Comparison of ENCODE assay signal across 14 cellular contexts in the genomic region with DNA sequence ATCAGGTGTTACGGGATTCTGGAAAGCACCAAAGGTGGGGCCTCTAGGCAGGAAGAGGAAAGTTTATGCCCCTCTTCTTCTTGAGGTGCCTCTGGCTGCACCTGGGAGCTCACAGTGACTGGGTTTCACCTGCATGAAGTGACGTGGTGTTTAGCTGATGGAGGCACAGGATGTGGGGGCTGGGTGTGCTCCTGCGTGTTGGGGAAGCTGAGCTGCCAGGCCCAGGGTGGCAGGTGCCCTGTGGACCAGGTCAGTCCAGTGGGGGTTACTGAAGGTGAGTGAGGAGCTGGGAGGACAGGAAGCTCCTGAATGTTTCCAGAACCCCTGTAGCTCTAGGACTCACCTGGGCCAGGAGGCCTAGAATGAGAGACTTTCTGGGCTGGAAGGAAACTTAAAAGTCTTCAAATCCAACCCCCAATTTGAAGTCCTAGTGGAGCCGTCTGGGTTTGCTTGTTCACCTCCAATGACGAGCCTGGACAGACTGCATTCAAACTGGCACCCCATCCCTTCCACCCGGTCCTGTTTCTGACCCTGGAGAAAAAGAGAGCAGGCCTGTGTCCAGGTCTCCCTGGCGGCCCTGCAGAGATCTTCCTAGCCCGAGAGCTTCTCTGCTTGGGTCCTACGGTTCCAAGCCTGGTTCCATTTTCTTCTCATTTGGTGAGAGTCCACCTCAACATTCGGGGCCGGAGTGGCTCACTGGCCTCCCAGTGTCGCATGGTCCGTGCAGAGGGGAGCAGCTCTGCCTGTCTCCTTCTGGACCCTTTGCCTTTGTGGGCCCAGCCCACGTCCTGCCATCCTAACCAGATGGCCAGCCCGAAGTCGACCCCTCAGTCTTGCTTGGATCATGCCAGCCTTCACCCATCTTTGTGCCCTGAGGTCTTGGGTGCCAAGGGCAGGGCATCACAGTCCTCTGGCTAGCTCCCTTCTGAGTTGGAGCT. TPM values are rescaled to one million over a fixed set of nuclear protein-coding genes. Genes with fewer than 3 reads are reported as not detected.
DNase-seq lines count a peak whose midpoint lies in the region; ATAC-seq and TF ChIP-seq lines count a peak whose summit lies in the region.
"Had no signal": no experiment of that assay in that cellular context is flagged by ENCODE, and none has a peak within 500 bp of the region (broad histone marks: within the 10 kb centered on the region; RNA-seq: fewer than 3 reads in every experiment).

No MANE protein-coding gene starts in this region.

- H3K36me3 Mint-ChIP-seq in CD8-positive, alpha-beta T cell, result peaks cover 58% of the 10 kb centered on the region
- peaks cover 64% of the 10 kb centered on the region for H3K36me3 Mint-ChIP-seq in activated T-cell treated with anti-CD3 and anti-CD28 coated beads, Interleukin-2, amount 50 U/mL, for 4 hours (ENCODE audit: insufficient read depth)

- peak overlapping the region; percentile 44 for H3K4me3 Mint-ChIP-seq in CD8-positive, alpha-beta T cell
- H3K4me3 Mint-ChIP-seq in activated T-cell treated with anti-CD3 and anti-CD28 coated beads, Interleukin-2, amount 50 U/mL, for 4 hours, result no peak overlapping the region

- H3K4me2 ChIP-seq in Loucy (ENCODE audit: low read depth, low read length, poor library complexity, severe bottlenecking), result no peak overlapping the region

- H3K9ac ChIP-seq in Loucy (ENCODE audit: low read depth, low read length, poor library complexity, severe bottlenecking), result peak overlapping the region; percentile 35

- intact Hi-C loops in CD8-positive, alpha-beta T cell (cut with DNase I, micrococcal nuclease), result loop anchor here (2.0 kb wide), 2 partner anchors 24 to 28 kb away; partner anchors contain the start of gene PHF19 (in 1 of the 2)
- intact Hi-C loops in mucosa of descending colon (cut with DNase I, micrococcal nuclease) (no loop called here), adrenal gland (cut with DNase I) (no loop called here), breast epithelium (cut with DNase I; ENCODE audit: low total_unique reads) (no loop called here)

- no peaks in the 10 kb centered on the region for H3F3A ChIP-seq in Loucy (ENCODE audit: low read depth)

- TF ChIP-seq POLR2A in adrenal gland (IDR thresholded peaks at IDR 0.05), result no peak
- TF ChIP-seq POLR2A in breast epithelium (IDR thresholded peaks at IDR 0.05), result no peak

- in situ Hi-C loops in brain microvascular endothelial cell (cut with HindIII; ENCODE audit: low pct_ligation_motif_present, low sequenced_read_pairs), result no loop called here

- POLR2A ChIA-PET in CD8-positive, alpha-beta T cell (lab: Charles Lee), result interaction anchor here (0.7 to 38.7 kb wide), 5 partner anchors 3 to 35 kb away, joined by 3 to 1009 read pairs (median 4); partner anchors contain the start of gene TRAF1

- WGBS in adrenal gland, 4 donors, result 80 to 91% (median 89%) methylated on average over 7 to 16 of the region's 16 CpGs

- H3K36me3 ChIP-seq in CD8-positive, alpha-beta T cell (ENCODE audit: insufficient read depth, low read length), result peaks cover 17% of the 10 kb centered on the region
- no peaks in the 10 kb centered on the region for H3K36me3 ChIP-seq in Loucy (ENCODE audit: insufficient read depth, low read length)
- no peaks in the 10 kb centered on the region for H3K36me3 ChIP-seq in mucosa of descending colon (ENCODE audit: low read depth)
- H3K36me3 ChIP-seq in brain microvascular endothelial cell (replicated peaks), result no peaks in the 10 kb centered on the region
- H3K36me3 ChIP-seq in adrenal gland (replicated peaks in 1 of 2), result peaks cover 0 to 5% of the 10 kb centered on the region in 2 donors
- H3K36me3 ChIP-seq in breast epithelium, result no peaks in the 10 kb centered on the region
- H3K36me3 ChIP-seq: SJCRH30 had no signal

- no peak overlapping the region for H3K4me3 ChIP-seq in CD8-positive, alpha-beta T cell (ENCODE audit: low read depth, low read length)
- H3K4me3 ChIP-seq in Loucy (ENCODE audit: low read length, poor library complexity, severe bottlenecking) (no peak overlapping the region), mucosa of descending colon (no peak overlapping the region), brain microvascular endothelial cell (ENCODE audit: low read depth, low read length) (no peak overlapping the region), adrenal gland (no peak overlapping the region), breast epithelium (no peak overlapping the region)
- H3K4me3 ChIP-seq: coronary artery, lung, SJCRH30 had no signal

- H3K4me1 Mint-ChIP-seq in CD8-positive, alpha-beta T cell (ENCODE audit: low read depth), result peaks cover 84% of the 10 kb centered on the region
- peaks cover 87% of the 10 kb centered on the region for H3K4me1 Mint-ChIP-seq in activated T-cell treated with anti-CD3 and anti-CD28 coated beads, Interleukin-2, amount 50 U/mL, for 4 hours (ENCODE audit: low read depth)

- peaks cover 77% of the 10 kb centered on the region for H3K4me1 ChIP-seq in CD8-positive, alpha-beta T cell (ENCODE audit: insufficient read depth, low read length)
- H3K4me1 ChIP-seq in Loucy (ENCODE audit: insufficient read depth, low read length, poor library complexity, severe bottlenecking) (peaks cover 69% of the 10 kb centered on the region), mucosa of descending colon (ENCODE audit: low read depth) (no peaks in the 10 kb centered on the region), adrenal gland (replicated peaks in 1 of 2) (no peaks in the 10 kb centered on the region), breast epithelium (no peaks in the 10 kb centered on the region)
- H3K4me1 ChIP-seq: SJCRH30 had no signal

- no peaks in the 10 kb centered on the region for H3K9me3 Mint-ChIP-seq in CD8-positive, alpha-beta T cell
- no peaks in the 10 kb centered on the region for H3K9me3 Mint-ChIP-seq in activated T-cell treated with anti-CD3 and anti-CD28 coated beads, Interleukin-2, amount 50 U/mL, for 4 hours

- peak overlapping the region; percentile 93 for H3K27ac Mint-ChIP-seq in CD8-positive, alpha-beta T cell

- peak; percentile 83 for ATAC-seq in CD8-positive, alpha-beta T cell
- peak; percentile 33 to 44 for ATAC-seq in activated T-cell treated with anti-CD3 and anti-CD28 coated beads, Interleukin-2, amount 50 U/mL, for 4 hours
- ATAC-seq in mucosa of descending colon, result peak; percentile 85
- ATAC-seq in HG03196 (IDR thresholded peaks at IDR 0.05; ENCODE audit: unreplicated experiment), result no peak

- no peaks in the 10 kb centered on the region for H3K9me2 ChIP-seq in Loucy (replicated peaks; ENCODE audit: low read depth, low read length)

- H3K79me2 ChIP-seq in Loucy (ENCODE audit: insufficient read depth, low read length), result no peaks in the 10 kb centered on the region

- peak in 6 of 7 experiments; percentile 48 to 87 (median 72) for DNase-seq in CD8-positive, alpha-beta T cell
- DNase-seq in activated T-cell treated with anti-CD3 and anti-CD28 coated beads, Interleukin-2, amount 50 U/mL, for 4 hours, result peak; percentile 48
- DNase-seq in mucosa of descending colon, result peak in 2 of 3 donors; percentile 44 to 82
- DNase-seq in brain microvascular endothelial cell, result no peak
- no peak for DNase-seq in adrenal gland
- DNase-seq in breast epithelium (ENCODE audit: low spot score in 2 of 2), result no peak
- DNase-seq: Calu3, KBM-7, NCI-H446, SJCRH30 had no signal

- H3K27ac ChIP-seq in CD8-positive, alpha-beta T cell (ENCODE audit: low read depth, low read length), result peak overlapping the region; percentile 68
- no peak overlapping the region for H3K27ac ChIP-seq in brain microvascular endothelial cell
- no peak overlapping the region for H3K27ac ChIP-seq in adrenal gland
- no peak overlapping the region for H3K27ac ChIP-seq in breast epithelium
- H3K27ac ChIP-seq: coronary artery, SJCRH30 had no signal

- TF ChIP-seq CTCF in CD8-positive, alpha-beta T cell (IDR thresholded peaks at IDR 0.05), result no peak
- TF ChIP-seq CTCF in Loucy (conservative IDR thresholded peaks at IDR 0.05; ENCODE audit: low read length) (no peak), mucosa of descending colon (IDR thresholded peaks at IDR 0.05) (no peak), brain microvascular endothelial cell (IDR thresholded peaks at IDR 0.05; ENCODE audit: low read depth, low read length, missing control alignments) (no peak), adrenal gland (IDR thresholded peaks at IDR 0.05) (no peak), breast epithelium (IDR thresholded peaks at IDR 0.05) (no peak)

- CTCF ChIA-PET in CD8-positive, alpha-beta T cell (lab: Charles Lee), result interaction anchor here (0.9 to 4.6 kb wide), 7 partner anchors 14 to 36 kb away, joined by 3 to 39 read pairs (median 15); partner anchors contain the start of gene TRAF1

- H3K27me3 Mint-ChIP-seq in CD8-positive, alpha-beta T cell (ENCODE audit: low read depth), result no peaks in the 10 kb centered on the region
- no peaks in the 10 kb centered on the region for H3K27me3 Mint-ChIP-seq in activated T-cell treated with anti-CD3 and anti-CD28 coated beads, Interleukin-2, amount 50 U/mL, for 4 hours (ENCODE audit: low read depth)

- no peaks in the 10 kb centered on the region for H3K9me3 ChIP-seq in CD8-positive, alpha-beta T cell (ENCODE audit: low read length)
- no peaks in the 10 kb centered on the region for H3K9me3 ChIP-seq in Loucy (ENCODE audit: insufficient read depth, low read depth, low read length)
- no peaks in the 10 kb centered on the region for H3K9me3 ChIP-seq in mucosa of descending colon
- H3K9me3 ChIP-seq in adrenal gland (replicated peaks in 1 of 3), result no peaks in the 10 kb centered on the region
- no peaks in the 10 kb centered on the region for H3K9me3 ChIP-seq in breast epithelium
- H3K9me3 ChIP-seq: SJCRH30 had no signal

- H4K20me1 ChIP-seq in Loucy (ENCODE audit: insufficient read depth, low read length, poor library complexity, severe bottlenecking), result no peaks in the 10 kb centered on the region

- no peaks in the 10 kb centered on the region for H3K27me3 ChIP-seq in CD8-positive, alpha-beta T cell (ENCODE audit: insufficient read depth, low read length)
- H3K27me3 ChIP-seq in Loucy (ENCODE audit: insufficient read depth, low read length, poor library complexity, severe bottlenecking) (no peaks in the 10 kb centered on the region), brain microvascular endothelial cell (replicated peaks) (no peaks in the 10 kb centered on the region), adrenal gland (no peaks in the 10 kb centered on the region), breast epithelium (no peaks in the 10 kb centered on the region)
- H3K27me3 ChIP-seq: SJCRH30 had no signal

- H2AFZ ChIP-seq in Loucy (ENCODE audit: low read length), result no peak overlapping the region

RNA-seq across cellular contexts. Expression of gene TRAF1, which starts 22.3 kb away (rescaled TPM):
- total RNA-seq in CD8-positive, alpha-beta T cell, result 10 to 100 TPM; 61.2 to 61.7 TPM
- total RNA-seq in activated T-cell treated with anti-CD3 and anti-CD28 coated beads, Interleukin-2, amount 50 U/mL, for 4 hours, result 100 to 1,000 TPM; 256 to 343 (median 265) TPM
- 1 to 10 TPM; 2.9 to 5.5 (median 3.8) TPM for total RNA-seq in mucosa of descending colon
- 10 to 100 TPM in 2 of 8 donors, 1 to 10 TPM in 6; 1.6 to 11.7 (median 6.1) TPM for total RNA-seq in adrenal gland
- 10 to 100 TPM in 2 of 3 donors, 1 to 10 TPM in 1; 2.4 to 42.7 (median 30.3) TPM for polyA plus RNA-seq in adrenal gland
- 1 to 10 TPM; 4.9 to 8.6 (median 7.3) TPM for total RNA-seq in breast epithelium

RNA-seq across cellular contexts. Expression of gene PHF19, which starts 27.3 kb away (rescaled TPM):
- 10 to 100 TPM; 47.3 to 48.5 TPM for total RNA-seq in CD8-positive, alpha-beta T cell
- total RNA-seq in activated T-cell treated with anti-CD3 and anti-CD28 coated beads, Interleukin-2, amount 50 U/mL, for 4 hours, result 10 to 100 TPM; 59.2 to 75.1 (median 64.8) TPM
- total RNA-seq in mucosa of descending colon (10 to 100 TPM in 2 of 3 donors, 1 to 10 TPM in 1; 9.8 to 33.6 (median 26.6) TPM), adrenal gland (10 to 100 TPM; 17.2 to 61.8 (median 24.0) TPM), breast epithelium (10 to 100 TPM; 16.5 to 33.1 (median 19.0) TPM)
- polyA plus RNA-seq in adrenal gland, result 10 to 100 TPM; 13.6 to 39.7 (median 29.7) TPM

Comparison
In these comparisons a context has a peak if more than half of its experiments do, and no peak if none do; other contexts are left out.
1. DNase-seq: peak in CD8-positive, alpha-beta T cell (6 of 7), activated T-cell treated with anti-CD3 and anti-CD28 coated beads, Interleukin-2, amount 50 U/mL, for 4 hours (single experiment) and mucosa of descending colon (2 of 3); none in brain microvascular endothelial cell (single experiment), adrenal gland (0 of 7) and breast epithelium (0 of 2).
2. RNA of gene TRAF1, which starts 22.3 kb away (total RNA-seq): 256 to 343 TPM in activated T-cell treated with anti-CD3 and anti-CD28 coated beads, Interleukin-2, amount 50 U/mL, for 4 hours and 61.2 to 61.7 TPM in CD8-positive, alpha-beta T cell; 4.9 to 8.6 TPM in breast epithelium, 1.6 to 11.7 TPM in adrenal gland and 2.9 to 5.5 TPM in mucosa of descending colon; every median in the first group is over 4 times any median in the second.
3. intact Hi-C loops: an anchor here in CD8-positive, alpha-beta T cell (2.0 kb wide); none called in mucosa of descending colon, adrenal gland and breast epithelium.